In the genomic region with DNA sequence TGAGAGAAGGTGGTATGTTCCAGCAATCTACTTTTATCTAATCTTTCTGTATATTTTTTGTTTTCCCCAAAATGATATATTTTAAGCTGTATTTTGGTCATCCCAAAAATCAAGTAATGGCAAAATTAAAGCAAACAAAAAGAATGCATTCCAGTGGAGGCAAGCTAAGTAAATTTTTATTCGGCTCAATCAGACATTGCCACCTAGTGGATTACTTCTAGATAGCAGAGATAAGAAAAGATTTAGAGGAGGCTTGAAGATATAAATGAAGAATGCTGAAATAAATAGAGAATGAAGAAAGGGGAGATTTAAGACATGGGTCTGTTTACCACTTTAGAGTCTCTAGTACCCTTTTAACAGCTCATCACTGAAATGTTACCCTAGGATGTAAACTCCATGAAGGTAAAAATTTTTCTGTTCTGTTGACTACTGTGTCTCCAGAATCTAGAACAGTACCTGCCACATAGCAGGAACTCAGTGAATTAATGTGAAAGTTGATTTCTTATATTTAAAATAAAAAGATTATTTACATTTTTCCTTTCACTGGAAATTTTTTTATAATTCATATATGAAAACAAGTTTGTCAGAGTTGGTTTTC, we compare ENCODE assay signal across 9 cellular contexts.
A peak's percentile ranks its signal among the peaks of the same experiment; 100 is the strongest.
DNase-seq lines count a peak whose midpoint lies in the region; ATAC-seq and TF ChIP-seq lines count a peak whose summit lies in the region.
"Had no signal": no experiment of that assay in that cellular context is flagged by ENCODE, and none has a peak within 500 bp of the region (broad histone marks: within the 10 kb centered on the region; RNA-seq: fewer than 3 reads in every experiment).

No MANE protein-coding gene starts in this region.

- no peaks in the 10 kb centered on the region for H3K9me3 ChIP-seq in BE2C
- H3K9me3 ChIP-seq in body of pancreas = no peaks in the 10 kb centered on the region
- no peaks in the 10 kb centered on the region for H3K9me3 ChIP-seq in left lung

- DNase-seq in BE2C (no peak), NCI-H146 (lab: John Stamatoyannopoulos, UW) (peak; percentile 10), body of pancreas (no peak), left lung (no peak)
- no peak for DNase-seq in activated T-cell treated with anti-CD3 and anti-CD28 coated beads, Interleukin-2, amount 50 U/mL, for 4 hours
- no peak for DNase-seq in activated CD4-positive, CD25-positive, alpha-beta regulatory T cell treated with anti-CD3 and anti-CD28 coated beads, Interleukin-2, amount 50 U/mL, for 72 hours

- H3K36me3 Mint-ChIP-seq in activated T-cell treated with anti-CD3 and anti-CD28 coated beads, Interleukin-2, amount 50 U/mL, for 4 hours (ENCODE audit: insufficient read depth) = no peaks in the 10 kb centered on the region
- H3K36me3 Mint-ChIP-seq: immature natural killer cell had no signal

- intact Hi-C loops in body of pancreas (cut with DNase I) = no loop called here
- intact Hi-C loops in left lung (cut with DNase I) = loop anchor here in 1 of 2 donors (10.0 kb wide), 1 partner anchor 84 kb away; no protein-coding TSS in a partner anchor

- H3K4me1 Mint-ChIP-seq in activated T-cell treated with anti-CD3 and anti-CD28 coated beads, Interleukin-2, amount 50 U/mL, for 4 hours (ENCODE audit: low read depth) = no peaks in the 10 kb centered on the region
- H3K4me1 Mint-ChIP-seq: immature natural killer cell had no signal

- ATAC-seq in GM18867 (IDR thresholded peaks at IDR 0.05; ENCODE audit: unreplicated experiment) (peak; percentile 63), body of pancreas (no peak), left lung (peak; percentile 52), HG03571 (IDR thresholded peaks at IDR 0.05; ENCODE audit: unreplicated experiment) (no peak)
- ATAC-seq in activated T-cell treated with anti-CD3 and anti-CD28 coated beads, Interleukin-2, amount 50 U/mL, for 4 hours = no peak

- H3K27me3 ChIP-seq in BE2C (no peaks in the 10 kb centered on the region), body of pancreas (no peaks in the 10 kb centered on the region), left lung (no peaks in the 10 kb centered on the region)

- H3K27ac ChIP-seq in body of pancreas (no peak overlapping the region), left lung (no peak overlapping the region)

- H3K4me1 ChIP-seq in BE2C (no peaks in the 10 kb centered on the region; the same call in 1 of the 2 replicates), body of pancreas (no peaks in the 10 kb centered on the region), left lung (no peaks in the 10 kb centered on the region)

- H3K4me3 Mint-ChIP-seq in activated T-cell treated with anti-CD3 and anti-CD28 coated beads, Interleukin-2, amount 50 U/mL, for 4 hours = no peak overlapping the region
- H3K4me3 Mint-ChIP-seq: immature natural killer cell had no signal

- no peak overlapping the region for H3K4me3 ChIP-seq in BE2C (ENCODE audit: low read depth, low read length)
- H3K4me3 ChIP-seq in body of pancreas = no peak overlapping the region
- no peak overlapping the region for H3K4me3 ChIP-seq in left lung

- TF ChIP-seq POLR2A in body of pancreas (IDR thresholded peaks at IDR 0.05) = no peak

- WGBS in body of pancreas, 2 donors = 3 to 4% methylated on average over 1 of the region's 1 CpG

- no peaks in the 10 kb centered on the region for H3K9me3 Mint-ChIP-seq in activated T-cell treated with anti-CD3 and anti-CD28 coated beads, Interleukin-2, amount 50 U/mL, for 4 hours

- TF ChIP-seq CTCF in BE2C (IDR thresholded peaks at IDR 0.05; ENCODE audit: low read depth, low read length) (peak; percentile 70), body of pancreas (IDR thresholded peaks at IDR 0.05) (peak; percentile 8 to 65 (median 53)), left lung (IDR thresholded peaks at IDR 0.05) (peak; percentile 40 to 51)

- H3K36me3 ChIP-seq in BE2C = no peaks in the 10 kb centered on the region
- no peaks in the 10 kb centered on the region for H3K36me3 ChIP-seq in body of pancreas (replicated peaks in 1 of 2; ENCODE audit: insufficient read depth in 1 of 2, low read depth in 2 of 2)
- H3K36me3 ChIP-seq in left lung = no peaks in the 10 kb centered on the region

- H3K27me3 Mint-ChIP-seq in activated T-cell treated with anti-CD3 and anti-CD28 coated beads, Interleukin-2, amount 50 U/mL, for 4 hours (ENCODE audit: low read depth) = peaks cover 8% of the 10 kb centered on the region

Comparison
In these comparisons a context has a peak if more than half of its experiments do, and no peak if none do; other contexts are left out.
1. ATAC-seq: peak in GM18867 (single experiment) and left lung (single experiment); none in body of pancreas (single experiment), activated T-cell treated with anti-CD3 and anti-CD28 coated beads, Interleukin-2, amount 50 U/mL, for 4 hours (0 of 2) and HG03571 (single experiment).
2. Peak in every context shown above with its lines, with median percentiles within 50 percentile points of each other: CTCF ChIP-seq.